Comparison of ENCODE assay signal across 16 cellular contexts in genomic region chr2:19776941-19777514, GRCh38.
"Had no signal": no experiment of that assay in that cellular context is flagged by ENCODE, and none has a peak within 500 bp of the region (broad histone marks: within the 10 kb centered on the region; RNA-seq: fewer than 3 reads in every experiment).

No MANE protein-coding gene starts in this region.

- H3K4me3 ChIP-seq: esophagus squamous epithelium, neural progenitor cell, ovary, smooth muscle cell, stomach, upper lobe of left lung had no signal

- H3K36me3 ChIP-seq: esophagus squamous epithelium, neural progenitor cell, ovary, stomach, upper lobe of left lung had no signal

- DNase-seq: activated CD4-positive, alpha-beta T cell treated with anti-CD3 and anti-CD28 coated beads, Interleukin-2, amount 50 U/mL, for 48 hours; dermis blood vessel endothelial cell; effector memory CD4-positive, alpha-beta T cell; esophagus squamous epithelium; glutamatergic neuron; hypothalamus; naive B cell; ovary; stimulated activated CD4-positive, alpha-beta T cell treated with anti-CD3 and anti-CD28 coated beads, Interleukin-4, amount 100 ng/mL, for 1 hour; stomach; T-helper 2 cell; upper lobe of left lung had no signal

- H3K9ac ChIP-seq: neural progenitor cell had no signal

- H3K4me1 ChIP-seq: esophagus squamous epithelium, stomach, upper lobe of left lung had no signal

- H3K27me3 ChIP-seq: esophagus squamous epithelium, neural progenitor cell, ovary, stomach, upper lobe of left lung had no signal

- H3K4me2 ChIP-seq: neural progenitor cell, smooth muscle cell had no signal

- H2AFZ ChIP-seq: neural progenitor cell had no signal

- H3K9me3 ChIP-seq: esophagus squamous epithelium, ovary, stomach, upper lobe of left lung had no signal

- ATAC-seq: left lobe of liver, sciatic nerve had no signal

- H3K27ac ChIP-seq: esophagus squamous epithelium, neural progenitor cell, ovary, stomach, upper lobe of left lung had no signal
